In genomic region chr7:101952355-101953247, GRCh38 we compare ENCODE assay signal across 8 cellular contexts.
DNase-seq lines count a peak whose midpoint lies in the region; ATAC-seq and TF ChIP-seq lines count a peak whose summit lies in the region.

No MANE protein-coding gene starts in this region.

- no peak for TF ChIP-seq CTCF in natural killer cell (IDR thresholded peaks at IDR 0.05)
- no peak for TF ChIP-seq CTCF in lower lobe of right lung (IDR thresholded peaks at IDR 0.05)
- TF ChIP-seq CTCF in vagina (IDR thresholded peaks at IDR 0.05), result no peak

- intact Hi-C loops in natural killer cell (cut with micrococcal nuclease), result no loop called here
- intact Hi-C loops in lower lobe of right lung (cut with DNase I), result no loop called here
- intact Hi-C loops in vagina (cut with DNase I), result no loop called here

- H3K4me1 ChIP-seq in lower lobe of right lung (peaks cover 36% of the 10 kb centered on the region), vagina (peaks cover 29% of the 10 kb centered on the region)

- no peak for TF ChIP-seq POLR2A in vagina (IDR thresholded peaks at IDR 0.05)

- H3K9me3 Mint-ChIP-seq in natural killer cell treated with Interleukin-12 subunit alpha and Interleukin-12 subunit beta and Interleukin-15 and Interleukin-18, amount 100 ng/mL, for 72 hours, result no peaks in the 10 kb centered on the region
- H3K9me3 Mint-ChIP-seq in natural killer cell, result no peaks in the 10 kb centered on the region

- H3K4me3 ChIP-seq in lower lobe of right lung (no peak overlapping the region), vagina (no peak overlapping the region)

- H3K4me3 Mint-ChIP-seq in natural killer cell treated with Interleukin-12 subunit alpha and Interleukin-12 subunit beta and Interleukin-15 and Interleukin-18, amount 100 ng/mL, for 72 hours, result no peak overlapping the region
- H3K4me3 Mint-ChIP-seq in natural killer cell, result no peak overlapping the region

- H3K27me3 ChIP-seq in lower lobe of right lung (ENCODE audit: low read depth) (no peaks in the 10 kb centered on the region), vagina (no peaks in the 10 kb centered on the region)

- no peak for DNase-seq in natural killer cell treated with Interleukin-12 subunit alpha and Interleukin-12 subunit beta and Interleukin-15 and Interleukin-18, amount 100 ng/mL, for 72 hours (ENCODE audit: low spot score)
- DNase-seq in natural killer cell, result no peak
- DNase-seq in astrocyte of the hippocampus (ENCODE audit: low read depth, low spot score), result peak; percentile 72
- DNase-seq in lower lobe of right lung, result no peak
- no peak for DNase-seq in vagina (ENCODE audit: extremely low spot score in 2 of 2)
- DNase-seq in glomerular visceral epithelial cell (ENCODE audit: extremely low spot score), result no peak
- no peak for DNase-seq in SKM-1 (lab: John Stamatoyannopoulos, UW; ENCODE audit: unreplicated experiment)

- H3K27ac Mint-ChIP-seq in natural killer cell treated with Interleukin-12 subunit alpha and Interleukin-12 subunit beta and Interleukin-15 and Interleukin-18, amount 100 ng/mL, for 72 hours, result peak overlapping the region; percentile 38 to 52
- no peak overlapping the region for H3K27ac Mint-ChIP-seq in natural killer cell

- no peaks in the 10 kb centered on the region for H3K36me3 Mint-ChIP-seq in natural killer cell treated with Interleukin-12 subunit alpha and Interleukin-12 subunit beta and Interleukin-15 and Interleukin-18, amount 100 ng/mL, for 72 hours
- H3K36me3 Mint-ChIP-seq in natural killer cell, result no peaks in the 10 kb centered on the region

- H3K27ac ChIP-seq in lower lobe of right lung, result peak overlapping the region; percentile 54
- peak overlapping the region; percentile 85 for H3K27ac ChIP-seq in vagina

- no peaks in the 10 kb centered on the region for H3K27me3 Mint-ChIP-seq in natural killer cell treated with Interleukin-12 subunit alpha and Interleukin-12 subunit beta and Interleukin-15 and Interleukin-18, amount 100 ng/mL, for 72 hours
- no peaks in the 10 kb centered on the region for H3K27me3 Mint-ChIP-seq in natural killer cell (ENCODE audit: low read depth in 2 of 2)

- H3K4me1 Mint-ChIP-seq in natural killer cell treated with Interleukin-12 subunit alpha and Interleukin-12 subunit beta and Interleukin-15 and Interleukin-18, amount 100 ng/mL, for 72 hours (ENCODE audit: low read depth in 2 of 2), result peaks cover 9 to 27% of the 10 kb centered on the region in 2 donors
- peaks cover 30 to 32% of the 10 kb centered on the region in 2 donors for H3K4me1 Mint-ChIP-seq in natural killer cell

- no peak for ATAC-seq in natural killer cell treated with Interleukin-12 subunit alpha and Interleukin-12 subunit beta and Interleukin-15 and Interleukin-18, amount 100 ng/mL, for 72 hours
- no peak for ATAC-seq in natural killer cell
- peak; percentile 50 to 66 for ATAC-seq in lower lobe of right lung
- ATAC-seq in GM18858 (IDR thresholded peaks at IDR 0.05; ENCODE audit: unreplicated experiment), result no peak

- no peaks in the 10 kb centered on the region for H3K36me3 ChIP-seq in lower lobe of right lung
- no peaks in the 10 kb centered on the region for H3K36me3 ChIP-seq in vagina

- no peaks in the 10 kb centered on the region for H3K9me3 ChIP-seq in lower lobe of right lung
- no peaks in the 10 kb centered on the region for H3K9me3 ChIP-seq in vagina

Comparison
In these comparisons a context has a peak if more than half of its experiments do, and no peak if none do; other contexts are left out.
1. H3K27ac Mint-ChIP-seq: peak in natural killer cell treated with Interleukin-12 subunit alpha and Interleukin-12 subunit beta and Interleukin-15 and Interleukin-18, amount 100 ng/mL, for 72 hours (2 of 2); none in natural killer cell (0 of 2).
2. ATAC-seq: peak in lower lobe of right lung (2 of 2); none in natural killer cell treated with Interleukin-12 subunit alpha and Interleukin-12 subunit beta and Interleukin-15 and Interleukin-18, amount 100 ng/mL, for 72 hours (0 of 2), natural killer cell (0 of 3) and GM18858 (single experiment).